In genomic region chr15:40420793-40421192, GRCh38 we compare ENCODE assay signal across 11 cellular contexts. TPM values are rescaled to one million over a fixed set of nuclear protein-coding genes. Genes with fewer than 3 reads are reported as not detected.
DNase-seq lines count a peak whose midpoint lies in the region; ATAC-seq, FAIRE-seq and TF ChIP-seq lines count a peak whose summit lies in the region.
"Had no signal": no experiment of that assay in that cellular context is flagged by ENCODE, and none has a peak within 500 bp of the region (broad histone marks: within the 10 kb centered on the region; RNA-seq: fewer than 3 reads in every experiment).

No MANE protein-coding gene starts in this region.

- no peak for TF ChIP-seq POLR2A in right lobe of liver (IDR thresholded peaks at IDR 0.05)

- intact Hi-C loops in right lobe of liver (cut with DNase I): loop anchor here in 1 of 2 donors (10.0 kb wide), 1 partner anchor 76 kb away; the partner anchor contains the start of gene CCDC9B

- no peak overlapping the region for H3K27ac ChIP-seq in BLaER1 treated with 17β-estradiol and CSF1 and Interleukin-3, amounts not matched to agents 10 nM and 100 nM
- H3K27ac ChIP-seq in WERI-Rb-1 (peak overlapping the region; percentile 85), right lobe of liver (peak overlapping the region in 1 of 3 donors; percentile 12)

- H4K20me1 ChIP-seq in BLaER1 treated with 17β-estradiol and CSF1 and Interleukin-3, amounts not matched to agents 10 nM and 100 nM: peaks cover 0 to 39% (median 11%) of the 10 kb centered on the region in 11 experiments; a peak in 11 of 22 replicates

- peak; percentile 31 to 58 (median 53) for ATAC-seq in right lobe of liver
- ATAC-seq in GM19328 (IDR thresholded peaks at IDR 0.05; ENCODE audit: unreplicated experiment): no peak
- no peak for ATAC-seq in HG03439 (IDR thresholded peaks at IDR 0.05; ENCODE audit: unreplicated experiment)

- FAIRE-seq in D721Med (lab: Jason Lieb, UNC): no peak
- FAIRE-seq: GM12892, islet of Langerhans had no signal

- no peak overlapping the region; a peak in 1 of 22 replicates for H3K9ac ChIP-seq in BLaER1 treated with 17β-estradiol and CSF1 and Interleukin-3, amounts not matched to agents 10 nM and 100 nM

- TF ChIP-seq CTCF in WERI-Rb-1 (IDR thresholded peaks at IDR 0.05; ENCODE audit: low read depth, low read length) (no peak), right lobe of liver (IDR thresholded peaks at IDR 0.05) (no peak), D721Med (IDR thresholded peaks at IDR 0.05; ENCODE audit: insufficient read depth, missing control alignments) (no peak)

- H3K27me3 ChIP-seq in BLaER1 treated with 17β-estradiol and CSF1 and Interleukin-3, amounts not matched to agents 10 nM and 100 nM: no peaks in the 10 kb centered on the region
- no peaks in the 10 kb centered on the region for H3K27me3 ChIP-seq in WERI-Rb-1 (ENCODE audit: insufficient read depth, low read depth, severe bottlenecking)
- H3K27me3 ChIP-seq in right lobe of liver: no peaks in the 10 kb centered on the region

- peak; percentile 29 for DNase-seq in HuH-7.5 (ENCODE audit: low spot score)
- no peak for DNase-seq in WERI-Rb-1
- peak; percentile 65 to 84 (median 79) for DNase-seq in right lobe of liver
- no peak for DNase-seq in D721Med (ENCODE audit: insufficient read length, low spot score)
- DNase-seq in globus pallidus (ENCODE audit: low spot score): no peak
- DNase-seq: CD4-positive, CD25-positive, alpha-beta regulatory T cell had no signal

- WGBS in right lobe of liver (ENCODE audit: insufficient coverage, low coverage, low lambda C conversion rate, missing lambda C conversion rate): 15% methylated on average over 3 of the region's 3 CpGs

- H3K4me2 ChIP-seq in BLaER1 treated with 17β-estradiol and CSF1 and Interleukin-3, amounts not matched to agents 10 nM and 100 nM: peak overlapping the region in 8 of 11 experiments; percentile 58 to 85 (median 64); a peak in 10 of 22 replicates

- H3K4me1 ChIP-seq in BLaER1 treated with 17β-estradiol and CSF1 and Interleukin-3, amounts not matched to agents 10 nM and 100 nM: peaks cover 13 to 31% (median 16%) of the 10 kb centered on the region in 10 experiments; a peak in 19 of 20 replicates
- H3K4me1 ChIP-seq in right lobe of liver: peaks cover 0 to 22% (median 8%) of the 10 kb centered on the region in 4 donors

- H3K36me3 ChIP-seq in BLaER1 treated with 17β-estradiol and CSF1 and Interleukin-3, amounts not matched to agents 10 nM and 100 nM: peaks cover 28 to 36% (median 33%) of the 10 kb centered on the region in 11 experiments
- H3K36me3 ChIP-seq in WERI-Rb-1 (peaks cover 23% of the 10 kb centered on the region), right lobe of liver (peaks cover 0 to 25% (median 12%) of the 10 kb centered on the region in 4 donors)

- H3K4me3 ChIP-seq in BLaER1 treated with 17β-estradiol and CSF1 and Interleukin-3, amounts not matched to agents 10 nM and 100 nM: no peak overlapping the region
- H3K4me3 ChIP-seq in WERI-Rb-1 (ENCODE audit: low read depth, low read length) (no peak overlapping the region), right lobe of liver (no peak overlapping the region)

- no peaks in the 10 kb centered on the region for H3K9me3 ChIP-seq in BLaER1 treated with 17β-estradiol and CSF1 and Interleukin-3, amounts not matched to agents 10 nM and 100 nM (replicated peaks in 1 of 11)
- no peaks in the 10 kb centered on the region for H3K9me3 ChIP-seq in WERI-Rb-1 (ENCODE audit: severe bottlenecking)
- H3K9me3 ChIP-seq in right lobe of liver: no peaks in the 10 kb centered on the region

RNA-seq across cellular contexts. Expression of gene IVD, which starts 15.2 kb away (rescaled TPM):
- total RNA-seq in right lobe of liver: 100 to 1,000 TPM in 3 of 6 experiments, 10 to 100 TPM in 3; 89.7 to 231 (median 122) TPM

RNA-seq across cellular contexts. Expression of gene BAHD1, which starts 20.0 kb away (rescaled TPM):
- 10 to 100 TPM in 1 of 6 experiments, 1 to 10 TPM in 5; 6.5 to 10.5 (median 9.0) TPM for total RNA-seq in right lobe of liver

RNA-seq across cellular contexts. Expression of gene KNSTRN, which starts 38.3 kb away (rescaled TPM):
- total RNA-seq in right lobe of liver: 10 to 100 TPM in 4 of 6 experiments, 1 to 10 TPM in 2; 5.4 to 17.2 (median 11.2) TPM

RNA-seq across cellular contexts. Expression of gene CHST14, which starts 50.0 kb away (rescaled TPM):
- total RNA-seq in right lobe of liver: 1 to 10 TPM; 2.9 to 5.7 (median 4.8) TPM

Comparison
In these comparisons a context has a peak if more than half of its experiments do, and no peak if none do; other contexts are left out.
1. DNase-seq: peak in HuH-7.5 (single experiment) and right lobe of liver (3 of 3); none in WERI-Rb-1 (single experiment), D721Med (single experiment) and globus pallidus (single experiment).
2. ATAC-seq: peak in right lobe of liver (4 of 4); none in GM19328 (single experiment) and HG03439 (single experiment).